15 cellular contexts compared by ENCODE assay signal in the genomic region with DNA sequence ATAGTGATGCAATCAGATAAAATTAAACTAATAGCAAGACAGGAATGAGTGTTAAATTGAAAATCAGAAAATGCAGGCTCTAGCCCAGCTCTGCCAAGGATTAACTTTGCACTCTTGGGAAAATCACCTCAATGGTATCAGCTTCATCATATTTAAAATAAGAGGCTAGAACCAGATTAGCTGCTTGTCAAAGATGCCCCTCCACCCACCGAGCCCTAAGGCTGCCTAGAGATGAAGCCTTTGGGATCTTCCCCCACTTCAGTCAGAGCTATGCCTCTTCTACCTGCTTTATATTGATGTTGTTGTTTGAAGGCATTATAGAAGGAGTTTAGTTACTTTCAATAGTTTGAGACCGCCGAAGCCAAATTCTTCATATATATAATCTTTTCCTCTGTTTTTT. TPM values are rescaled to one million over a fixed set of nuclear protein-coding genes. Genes with fewer than 3 reads are reported as not detected.
A peak's percentile ranks its signal among the peaks of the same experiment; 100 is the strongest.
DNase-seq lines count a peak whose midpoint lies in the region; ATAC-seq and TF ChIP-seq lines count a peak whose summit lies in the region.
"Had no signal": no experiment of that assay in that cellular context is flagged by ENCODE, and none has a peak within 500 bp of the region (broad histone marks: within the 10 kb centered on the region; RNA-seq: fewer than 3 reads in every experiment).

No MANE protein-coding gene starts in this region.

- H3K27ac ChIP-seq in epithelial cell of prostate, result peak overlapping the region; percentile 62
- H3K27ac ChIP-seq in parathyroid adenoma, result no peak overlapping the region
- no peak overlapping the region for H3K27ac ChIP-seq in spleen
- no peak overlapping the region for H3K27ac ChIP-seq in lower lobe of right lung
- H3K27ac ChIP-seq: BLaER1 had no signal

- no peak overlapping the region for H3K9ac ChIP-seq in parathyroid adenoma
- H3K9ac ChIP-seq: BLaER1 had no signal

- H3K4me2 ChIP-seq in parathyroid adenoma (ENCODE audit: low read length), result peak overlapping the region; percentile 45
- H3K4me2 ChIP-seq: BLaER1 had no signal

- WGBS in spleen, 5 donors, result 87 to 100% (median 96%) methylated on average over 3 of the region's 3 CpGs

- no peaks in the 10 kb centered on the region for H3K4me1 ChIP-seq in parathyroid adenoma
- no peaks in the 10 kb centered on the region for H3K4me1 ChIP-seq in spleen
- H3K4me1 ChIP-seq in lower lobe of right lung, result no peaks in the 10 kb centered on the region
- H3K4me1 ChIP-seq: BLaER1 had no signal

- H3K4me3 ChIP-seq in parathyroid adenoma (ENCODE audit: low read depth, low read length) (peak overlapping the region; percentile 23), spleen (no peak overlapping the region), lower lobe of right lung (no peak overlapping the region)
- H3K4me3 ChIP-seq: BLaER1 had no signal

- intact Hi-C loops in spleen (cut with DNase I; ENCODE audit: low total_unique reads) (no loop called here), lower lobe of right lung (cut with DNase I) (no loop called here)

- H3K36me3 ChIP-seq in parathyroid adenoma (ENCODE audit: control insufficient read depth, insufficient read depth, low read length), result no peaks in the 10 kb centered on the region
- H3K36me3 ChIP-seq in spleen, result no peaks in the 10 kb centered on the region
- H3K36me3 ChIP-seq in lower lobe of right lung, result no peaks in the 10 kb centered on the region
- H3K36me3 ChIP-seq: BLaER1 had no signal

- H3K27me3 ChIP-seq in parathyroid adenoma (ENCODE audit: control insufficient read depth, insufficient read depth, low read length) (no peaks in the 10 kb centered on the region), spleen (replicated peaks in 1 of 7) (no peaks in the 10 kb centered on the region), lower lobe of right lung (ENCODE audit: low read depth) (no peaks in the 10 kb centered on the region)
- H3K27me3 ChIP-seq: BLaER1 had no signal

- no peak for TF ChIP-seq POLR2A in spleen (IDR thresholded peaks at IDR 0.05)

- H2AFZ ChIP-seq in parathyroid adenoma, result no peak overlapping the region

- peak; percentile 74 for DNase-seq in D341Med (ENCODE audit: low spot score)
- peak; percentile 95 for DNase-seq in NCI-H82 (lab: John Stamatoyannopoulos, UW)
- DNase-seq in epithelial cell of prostate (ENCODE audit: low read depth, low spot score), result no peak
- no peak for DNase-seq in OCI-M2 (lab: John Stamatoyannopoulos, UW; ENCODE audit: unreplicated experiment)
- DNase-seq in spleen, result no peak
- no peak for DNase-seq in lower lobe of right lung
- DNase-seq: 8988T, AML-193, DMS79 treated with DMSO at 0.1 percent for 48 hours, EL, HCEC 1CT, HFFc6 had no signal

- H3K79me2 ChIP-seq in parathyroid adenoma, result no peaks in the 10 kb centered on the region

- no peak for TF ChIP-seq CTCF in parathyroid adenoma (IDR thresholded peaks at IDR 0.05)
- no peak for TF ChIP-seq CTCF in spleen (IDR thresholded peaks at IDR 0.05 in 8 of 11, conservative IDR thresholded peaks at IDR 0.05 in 3 of 11)
- TF ChIP-seq CTCF in lower lobe of right lung (IDR thresholded peaks at IDR 0.05), result no peak

- H3K9me3 ChIP-seq in parathyroid adenoma (ENCODE audit: control insufficient read depth, low read length) (no peaks in the 10 kb centered on the region), spleen (no peaks in the 10 kb centered on the region), lower lobe of right lung (no peaks in the 10 kb centered on the region)
- H3K9me3 ChIP-seq: BLaER1 had no signal

- no peak for ATAC-seq in lower lobe of right lung
- ATAC-seq: HepG2 had no signal

RNA-seq across cellular contexts. Expression of a gene that starts 47.4 kb away (rescaled TPM):
- total RNA-seq in spleen (10 to 100 TPM; 22.4 to 40.9 (median 38.0) TPM), lower lobe of right lung (55.4 TPM)
- polyA plus RNA-seq in spleen, result 10 to 100 TPM; 60.1 to 68.7 (median 60.8) TPM

Comparison
In these comparisons a context has a peak if more than half of its experiments do, and no peak if none do; other contexts are left out.
1. DNase-seq: peak in D341Med (single experiment) and NCI-H82 (single experiment); none in epithelial cell of prostate (single experiment), OCI-M2 (single experiment), spleen (single experiment) and lower lobe of right lung (single experiment).